ENCODE assay signal across 13 cellular contexts in the genomic region with DNA sequence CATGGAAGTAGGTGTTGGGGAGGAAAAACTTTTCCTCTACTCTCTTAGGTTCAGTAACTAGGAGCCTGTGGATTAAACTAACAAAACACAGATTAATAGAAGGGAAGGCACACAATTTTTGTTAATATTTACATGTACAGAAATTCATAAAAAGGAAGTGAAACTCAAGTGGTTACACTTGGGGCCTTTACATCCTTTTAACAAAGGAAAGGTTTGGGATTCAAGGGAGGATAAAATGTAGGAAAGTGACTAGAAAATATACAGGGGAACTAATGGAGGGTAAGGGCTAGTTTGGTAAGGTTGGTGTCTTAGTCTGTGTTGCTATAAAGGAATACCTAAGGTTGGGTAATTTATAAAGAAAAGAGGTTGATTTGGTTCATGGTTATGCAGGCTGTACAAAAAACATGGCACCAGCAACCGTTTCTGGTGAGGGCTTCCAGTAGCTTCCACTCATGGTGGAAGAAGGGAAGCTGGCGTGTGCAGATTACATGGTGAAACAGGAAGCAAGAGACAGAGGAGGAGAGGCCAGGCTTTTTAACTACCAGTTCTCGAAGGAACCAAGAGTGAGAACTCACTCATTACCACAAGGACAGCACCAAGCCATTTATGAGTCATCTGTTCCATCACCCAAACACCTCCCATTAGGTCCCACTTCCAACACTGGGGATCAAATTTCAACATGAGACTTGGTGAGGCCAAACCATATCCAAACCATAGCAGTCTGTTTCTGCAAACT.
DNase-seq lines count a peak whose midpoint lies in the region; ATAC-seq and TF ChIP-seq lines count a peak whose summit lies in the region.
"Had no signal": no experiment of that assay in that cellular context is flagged by ENCODE, and none has a peak within 500 bp of the region (broad histone marks: within the 10 kb centered on the region; RNA-seq: fewer than 3 reads in every experiment).

No MANE protein-coding gene starts in this region.

- H3K9ac ChIP-seq in OCI-LY3 (ENCODE audit: low read length): no peak overlapping the region

- no peak for TF ChIP-seq CTCF in GM12865 (IDR thresholded peaks at IDR 0.05; ENCODE audit: insufficient read depth, low read depth, low read length, missing control alignments)
- TF ChIP-seq CTCF in OCI-LY3 (IDR thresholded peaks at IDR 0.05; ENCODE audit: low read depth, low read length): no peak
- no peak for TF ChIP-seq CTCF in esophagus squamous epithelium (IDR thresholded peaks at IDR 0.05)
- no peak for TF ChIP-seq CTCF in tibial artery (IDR thresholded peaks at IDR 0.05)

- H3K27me3 ChIP-seq in OCI-LY3 (ENCODE audit: low read depth, low read length): no peaks in the 10 kb centered on the region
- no peaks in the 10 kb centered on the region for H3K27me3 ChIP-seq in esophagus squamous epithelium
- no peaks in the 10 kb centered on the region for H3K27me3 ChIP-seq in tibial artery

- peak overlapping the region; percentile 77 for H3K27ac ChIP-seq in OCI-LY3 (ENCODE audit: low read length)
- no peak overlapping the region for H3K27ac ChIP-seq in esophagus squamous epithelium
- H3K27ac ChIP-seq in tibial artery: no peak overlapping the region

- peak; percentile 98 for ATAC-seq in GM21390 (IDR thresholded peaks at IDR 0.05; ENCODE audit: unreplicated experiment)
- ATAC-seq in HG03095 (IDR thresholded peaks at IDR 0.05; ENCODE audit: unreplicated experiment): peak; percentile 90
- ATAC-seq: left colon, T-helper 17 cell had no signal

- TF ChIP-seq POLR2A in esophagus squamous epithelium (IDR thresholded peaks at IDR 0.05): no peak

- DNase-seq in GM12865 (ENCODE audit: low read depth): peak; percentile 29
- no peak for DNase-seq in esophagus squamous epithelium (lab: John Stamatoyannopoulos, UW)
- no peak for DNase-seq in NCI-H446 treated with DMSO at 0.1 percent for 48 hours (lab: John Stamatoyannopoulos, UW)
- DNase-seq in stimulated activated CD4-positive, alpha-beta T cell treated with anti-CD3 and anti-CD28 coated beads, Interleukin-4, amount 100 ng/mL, for 1 hour: no peak
- no peak for DNase-seq in tibial artery
- DNase-seq: AML-193, left colon, NCI-H187 treated with DMSO at 0.1 percent for 48 hours, substantia nigra, T-helper 17 cell had no signal

- H3K79me2 ChIP-seq in OCI-LY3 (ENCODE audit: low read length): no peaks in the 10 kb centered on the region

- H3K9me3 ChIP-seq in OCI-LY3 (ENCODE audit: insufficient read depth, low read length): no peaks in the 10 kb centered on the region
- no peaks in the 10 kb centered on the region for H3K9me3 ChIP-seq in esophagus squamous epithelium
- no peaks in the 10 kb centered on the region for H3K9me3 ChIP-seq in tibial artery

- no peaks in the 10 kb centered on the region for H4K20me1 ChIP-seq in OCI-LY3 (ENCODE audit: insufficient read depth, low read length)

- no peak overlapping the region for H2AFZ ChIP-seq in OCI-LY3 (ENCODE audit: low read depth, low read length)

- H3K4me1 ChIP-seq in OCI-LY3 (ENCODE audit: low read length) (peaks cover 23% of the 10 kb centered on the region), esophagus squamous epithelium (no peaks in the 10 kb centered on the region), tibial artery (no peaks in the 10 kb centered on the region)

- peak overlapping the region; percentile 40 for H3K4me2 ChIP-seq in OCI-LY3 (ENCODE audit: low read length)

- H3K4me3 ChIP-seq in GM12865 (ENCODE audit: low read depth, low read length) (no peak overlapping the region), OCI-LY3 (ENCODE audit: low read length) (peak overlapping the region; percentile 11; the same call in 1 of the 2 replicates), esophagus squamous epithelium (no peak overlapping the region), tibial artery (no peak overlapping the region)

- H3K36me3 ChIP-seq in OCI-LY3 (replicated peaks; ENCODE audit: low read depth, low read length) (peaks cover 5% of the 10 kb centered on the region), esophagus squamous epithelium (no peaks in the 10 kb centered on the region), tibial artery (no peaks in the 10 kb centered on the region)

- WGBS in esophagus squamous epithelium, 2 donors: 57 to 70% methylated on average over 2 to 3 of the region's 3 CpGs

- intact Hi-C loops in esophagus squamous epithelium (cut with DNase I) (no loop called here), tibial artery (cut with DNase I; ENCODE audit: low total_unique reads) (no loop called here)
